Comparison of ENCODE assay signal across 9 cellular contexts in genomic region chr20:56391037-56391436, GRCh38. TPM values are rescaled to one million over a fixed set of nuclear protein-coding genes. Genes with fewer than 3 reads are reported as not detected.
A peak's percentile ranks its signal among the peaks of the same experiment; 100 is the strongest.
DNase-seq lines count a peak whose midpoint lies in the region; TF ChIP-seq lines count a peak whose summit lies in the region.
"Had no signal": no experiment of that assay in that cellular context is flagged by ENCODE, and none has a peak within 500 bp of the region (broad histone marks: within the 10 kb centered on the region; RNA-seq: fewer than 3 reads in every experiment).

No MANE protein-coding gene starts in this region.

- H3K4me2 ChIP-seq in BLaER1 treated with 17β-estradiol and CSF1 and Interleukin-3, amounts not matched to agents 10 nM and 100 nM, result peak overlapping the region; percentile 81 to 95 (median 88)
- peak overlapping the region; percentile 89 for H3K4me2 ChIP-seq in mammary epithelial cell (ENCODE audit: insufficient read depth, low read depth, low read length)

- peak overlapping the region in 9 of 11 experiments; percentile 87 to 97 (median 92); a peak in 17 of 22 replicates for H3K27ac ChIP-seq in BLaER1 treated with 17β-estradiol and CSF1 and Interleukin-3, amounts not matched to agents 10 nM and 100 nM
- H3K27ac ChIP-seq in KOPT-K1 (ENCODE audit: low read depth, low read length, poor library complexity, severe bottlenecking) (peak overlapping the region; percentile 90), mammary epithelial cell (ENCODE audit: insufficient read depth, low read depth, low read length) (peak overlapping the region; percentile 75), muscle layer of duodenum (ENCODE audit: low read length) (no peak overlapping the region)

- intact Hi-C loops in mammary epithelial cell (cut with micrococcal nuclease), result no loop called here

- H4K20me1 ChIP-seq in BLaER1 treated with 17β-estradiol and CSF1 and Interleukin-3, amounts not matched to agents 10 nM and 100 nM, result peaks cover 0 to 17% (median 3%) of the 10 kb centered on the region in 11 experiments; a peak in 9 of 22 replicates
- H4K20me1 ChIP-seq in mammary epithelial cell (ENCODE audit: insufficient read depth, low read length), result no peaks in the 10 kb centered on the region

- CTCF ChIA-PET in mammary epithelial cell (lab: Charles Lee; ENCODE audit: low non-redundant PET), result no interaction called here

- H3K9me3 ChIP-seq in BLaER1 treated with 17β-estradiol and CSF1 and Interleukin-3, amounts not matched to agents 10 nM and 100 nM (replicated peaks in 1 of 11), result no peaks in the 10 kb centered on the region
- no peaks in the 10 kb centered on the region for H3K9me3 ChIP-seq in KOPT-K1 (ENCODE audit: insufficient read depth, low read length, poor library complexity, severe bottlenecking)
- H3K9me3 ChIP-seq in mammary epithelial cell (replicated peaks; ENCODE audit: insufficient read depth, low read length), result no peaks in the 10 kb centered on the region
- H3K9me3 ChIP-seq in muscle layer of duodenum (ENCODE audit: control insufficient read depth in 1 of 2, low read length in 2 of 2), result no peaks in the 10 kb centered on the region
- H3K9me3 ChIP-seq: thyroid gland had no signal

- peak overlapping the region; percentile 77 to 96 (median 90) for H3K4me3 ChIP-seq in BLaER1 treated with 17β-estradiol and CSF1 and Interleukin-3, amounts not matched to agents 10 nM and 100 nM
- H3K4me3 ChIP-seq in mammary epithelial cell (replicated peaks in 1 of 3; ENCODE audit: insufficient read depth in 1 of 3, low read depth in 2 of 3, low read length in 3 of 3), result peak overlapping the region; percentile 75 to 98 (median 92)
- peak overlapping the region; percentile 95 for H3K4me3 ChIP-seq in muscle layer of duodenum (ENCODE audit: low read depth in 1 of 2, low read length in 2 of 2)

- no peaks in the 10 kb centered on the region for H3K27me3 ChIP-seq in BLaER1 treated with 17β-estradiol and CSF1 and Interleukin-3, amounts not matched to agents 10 nM and 100 nM
- no peaks in the 10 kb centered on the region for H3K27me3 ChIP-seq in mammary epithelial cell (ENCODE audit: insufficient read depth, low read length)
- H3K27me3 ChIP-seq in muscle layer of duodenum (ENCODE audit: low read depth, low read length), result no peaks in the 10 kb centered on the region
- H3K27me3 ChIP-seq: thyroid gland had no signal

- H3K36me3 ChIP-seq in BLaER1 treated with 17β-estradiol and CSF1 and Interleukin-3, amounts not matched to agents 10 nM and 100 nM, result peaks cover 28 to 72% (median 60%) of the 10 kb centered on the region in 11 experiments
- peaks cover 62% of the 10 kb centered on the region for H3K36me3 ChIP-seq in KOPT-K1 (ENCODE audit: insufficient read depth, low read length)
- peaks cover 35% of the 10 kb centered on the region for H3K36me3 ChIP-seq in mammary epithelial cell (ENCODE audit: insufficient read depth, low read length)
- H3K36me3 ChIP-seq in muscle layer of duodenum (ENCODE audit: control insufficient read depth in 1 of 2, insufficient read depth in 2 of 2, low read length in 2 of 2), result peaks cover 7 to 13% of the 10 kb centered on the region in 2 donors

- 29% methylated on average over 10 of the region's 10 CpGs for WGBS in mammary epithelial cell (ENCODE audit: low coverage, missing lambda C conversion rate)

- H2AFZ ChIP-seq in mammary epithelial cell (ENCODE audit: low read depth, low read length), result peak overlapping the region; percentile 97

- peaks cover 90% of the 10 kb centered on the region for H3K79me2 ChIP-seq in mammary epithelial cell (ENCODE audit: insufficient read depth, low read length)

- peak; percentile 1 for DNase-seq in mammary epithelial cell
- DNase-seq in amniotic stem cell (lab: John Stamatoyannopoulos, UW), result no peak
- DNase-seq in activated T-cell treated with anti-CD3 and anti-CD28 coated beads, Interleukin-2, amount 50 U/mL, for 1 hour, result no peak
- DNase-seq in G401 (ENCODE audit: low spot score), result no peak
- DNase-seq in DMS 273 treated with DMSO at 0.1 percent for 48 hours (lab: John Stamatoyannopoulos, UW), result no peak

- peak overlapping the region; percentile 84 to 94 (median 92); a peak in 21 of 22 replicates for H3K9ac ChIP-seq in BLaER1 treated with 17β-estradiol and CSF1 and Interleukin-3, amounts not matched to agents 10 nM and 100 nM
- peak overlapping the region; percentile 89 for H3K9ac ChIP-seq in mammary epithelial cell (ENCODE audit: insufficient read depth, low read length)

- TF ChIP-seq CTCF in mammary epithelial cell (conservative IDR thresholded peaks at IDR 0.05 in 1 of 2, IDR thresholded peaks at IDR 0.05 in 1 of 2; ENCODE audit: extremely low read depth in 1 of 2, insufficient read depth in 1 of 2, low read depth in 1 of 2, low read length in 2 of 2), result no peak

- dilution Hi-C loops in mammary epithelial cell (cut with HindIII; ENCODE audit: low sequenced_read_pairs), result no loop called here

- TSS peak; percentile 73 for BruUV-seq in mammary epithelial cell (replicated peaks; lab: Mats Ljungman, UMichigan)

- in situ Hi-C loops in mammary epithelial cell (cut with MboI; ENCODE audit: low sequenced_read_pairs in 2 of 2) (no loop called here), G401 (cut with HindIII; ENCODE audit: low sequenced_read_pairs) (no loop called here)

- H3K4me1 ChIP-seq in BLaER1 treated with 17β-estradiol and CSF1 and Interleukin-3, amounts not matched to agents 10 nM and 100 nM, result peaks cover 28 to 38% (median 35%) of the 10 kb centered on the region in 10 experiments
- H3K4me1 ChIP-seq in mammary epithelial cell (ENCODE audit: insufficient read depth, low read length) (peaks cover 16% of the 10 kb centered on the region), muscle layer of duodenum (ENCODE audit: control insufficient read depth in 1 of 2, insufficient read depth in 2 of 2, low read length in 2 of 2) (peaks cover 5 to 18% of the 10 kb centered on the region in 2 donors)

RNA-seq across cellular contexts. Expression of gene AURKA, which starts 1.0 kb away (rescaled TPM):
- 10 to 100 TPM in 1 of 2 donors, 1 to 10 TPM in 1; 6.0 to 44.3 TPM for total RNA-seq in mammary epithelial cell
- 59.3 TPM for polyA plus RNA-seq in mammary epithelial cell
- 44.4 TPM for polyA minus RNA-seq in mammary epithelial cell
- 65.2 and 100 TPM in 2 replicates for total RNA-seq in G401 (2014; rRNA removed; shearing (Covaris generic))

RNA-seq across cellular contexts. Expression of gene CSTF1, which starts 1.4 kb away (rescaled TPM):
- 10 to 100 TPM; 33.4 to 35.0 TPM for total RNA-seq in mammary epithelial cell
- 47.6 TPM for polyA plus RNA-seq in mammary epithelial cell
- 170 TPM for polyA minus RNA-seq in mammary epithelial cell
- 54.6 and 76.4 TPM in 2 replicates for total RNA-seq in G401 (2014; rRNA removed; shearing (Covaris generic))

RNA-seq across cellular contexts. Expression of gene CASS4, which starts 21.0 kb away (rescaled TPM):
- under 1 TPM in 1 of 2 donors, not detected in 1; under 0.01 TPM for total RNA-seq in mammary epithelial cell
- not detected for polyA plus RNA-seq in mammary epithelial cell
- polyA minus RNA-seq in mammary epithelial cell, result not detected
- total RNA-seq in G401 (2014; rRNA removed; shearing (Covaris generic)), result 0.51 TPM in 1 of 2 replicates, not detected in the other

RNA-seq across cellular contexts. Expression of gene FAM210B, which starts 32.3 kb away (rescaled TPM):
- total RNA-seq in mammary epithelial cell, result 100 to 1,000 TPM in 1 of 2 donors, 10 to 100 TPM in 1; 51.6 to 125 TPM
- 35.3 TPM for polyA plus RNA-seq in mammary epithelial cell
- 8.9 TPM for polyA minus RNA-seq in mammary epithelial cell
- total RNA-seq in G401 (2014; rRNA removed; shearing (Covaris generic)), result 18.3 and 20.4 TPM in 2 replicates
